9 cellular contexts compared by ENCODE assay signal in genomic region chr7:118195837-118196474, GRCh38. TPM values are rescaled to one million over a fixed set of nuclear protein-coding genes. Genes with fewer than 3 reads are reported as not detected.
DNase-seq lines count a peak whose midpoint lies in the region; ATAC-seq and TF ChIP-seq lines count a peak whose summit lies in the region.
"Had no signal": no experiment of that assay in that cellular context is flagged by ENCODE, and none has a peak within 500 bp of the region (broad histone marks: within the 10 kb centered on the region; RNA-seq: fewer than 3 reads in every experiment).

No MANE protein-coding gene starts in this region.

- H3K4me1 Mint-ChIP-seq in natural killer cell treated with Interleukin-12 subunit alpha and Interleukin-12 subunit beta and Interleukin-15 and Interleukin-18, amount 100 ng/mL, for 72 hours (ENCODE audit: low read depth in 2 of 2) = no peaks in the 10 kb centered on the region

- peak; percentile 73 for ATAC-seq in GM19025 (IDR thresholded peaks at IDR 0.05; ENCODE audit: low read depth, unreplicated experiment)
- peak; percentile 73 for ATAC-seq in HG03139 (IDR thresholded peaks at IDR 0.05; ENCODE audit: unreplicated experiment)
- peak; percentile 40 to 68 for ATAC-seq in natural killer cell treated with Interleukin-12 subunit alpha and Interleukin-12 subunit beta and Interleukin-15 and Interleukin-18, amount 100 ng/mL, for 72 hours

- no peaks in the 10 kb centered on the region for H3K27me3 Mint-ChIP-seq in natural killer cell treated with Interleukin-12 subunit alpha and Interleukin-12 subunit beta and Interleukin-15 and Interleukin-18, amount 100 ng/mL, for 72 hours
- H3K27me3 Mint-ChIP-seq: stimulated activated naive CD8-positive, alpha-beta T cell treated with anti-CD3 and anti-CD28 coated beads, Interleukin-15, Interleukin-2, amounts not matched to agents 100 ng/mL and 50 ng/mL, for 24 hours had no signal

- peak; percentile 58 to 76 (median 62) for TF ChIP-seq CTCF in esophagus muscularis mucosa (IDR thresholded peaks at IDR 0.05)

- TF ChIP-seq EP300 in esophagus muscularis mucosa (IDR thresholded peaks at IDR 0.05) = no peak

- DNase-seq in COLO829 (ENCODE audit: low spot score) (peak; percentile 63), NCI-H2196 treated with DMSO at 0.1 percent for 48 hours (lab: John Stamatoyannopoulos, UW; ENCODE audit: unreplicated experiment) (peak; percentile 17), esophagus muscularis mucosa (ENCODE audit: extremely low spot score) (no peak), ureter (ENCODE audit: low spot score) (peak; percentile 47)
- peak; percentile 68 for DNase-seq in activated CD4-positive, alpha-beta T cell treated with anti-CD3 and anti-CD28 coated beads for 48 hours
- DNase-seq in natural killer cell treated with Interleukin-12 subunit alpha and Interleukin-12 subunit beta and Interleukin-15 and Interleukin-18, amount 100 ng/mL, for 72 hours (ENCODE audit: low spot score) = no peak

- 54% methylated on average over 6 of the region's 6 CpGs for WGBS in esophagus muscularis mucosa

- H3K9me3 Mint-ChIP-seq in natural killer cell treated with Interleukin-12 subunit alpha and Interleukin-12 subunit beta and Interleukin-15 and Interleukin-18, amount 100 ng/mL, for 72 hours = no peaks in the 10 kb centered on the region
- H3K9me3 Mint-ChIP-seq: stimulated activated naive CD8-positive, alpha-beta T cell treated with anti-CD3 and anti-CD28 coated beads, Interleukin-15, Interleukin-2, amounts not matched to agents 100 ng/mL and 50 ng/mL, for 24 hours had no signal

- H3K27me3 ChIP-seq in esophagus muscularis mucosa = no peaks in the 10 kb centered on the region

- intact Hi-C loops in esophagus muscularis mucosa (cut with DNase I) = loop anchor here (5.0 kb wide), 1 partner anchor 444 kb away; no protein-coding TSS in a partner anchor

- H3K4me1 ChIP-seq in esophagus muscularis mucosa = no peaks in the 10 kb centered on the region

- H3K36me3 ChIP-seq in esophagus muscularis mucosa = peaks cover 0 to 23% (median 11%) of the 10 kb centered on the region in 4 donors

- H3K27ac Mint-ChIP-seq in natural killer cell treated with Interleukin-12 subunit alpha and Interleukin-12 subunit beta and Interleukin-15 and Interleukin-18, amount 100 ng/mL, for 72 hours = no peak overlapping the region
- H3K27ac Mint-ChIP-seq: stimulated activated naive CD8-positive, alpha-beta T cell treated with anti-CD3 and anti-CD28 coated beads, Interleukin-15, Interleukin-2, amounts not matched to agents 100 ng/mL and 50 ng/mL, for 24 hours had no signal

- H3K9me3 ChIP-seq in esophagus muscularis mucosa = no peaks in the 10 kb centered on the region

- peaks cover 5% of the 10 kb centered on the region for H3K36me3 Mint-ChIP-seq in natural killer cell treated with Interleukin-12 subunit alpha and Interleukin-12 subunit beta and Interleukin-15 and Interleukin-18, amount 100 ng/mL, for 72 hours

- TF ChIP-seq POLR2A in esophagus muscularis mucosa (IDR thresholded peaks at IDR 0.05; ENCODE audit: low read depth) = no peak

- no peak overlapping the region for H3K4me3 Mint-ChIP-seq in natural killer cell treated with Interleukin-12 subunit alpha and Interleukin-12 subunit beta and Interleukin-15 and Interleukin-18, amount 100 ng/mL, for 72 hours
- H3K4me3 Mint-ChIP-seq: stimulated activated naive CD8-positive, alpha-beta T cell treated with anti-CD3 and anti-CD28 coated beads, Interleukin-15, Interleukin-2, amounts not matched to agents 100 ng/mL and 50 ng/mL, for 24 hours had no signal

- H3K4me3 ChIP-seq in esophagus muscularis mucosa = no peak overlapping the region

- peak overlapping the region in 1 of 4 donors; percentile 15 for H3K27ac ChIP-seq in esophagus muscularis mucosa (replicated peaks in 1 of 4)

RNA-seq across cellular contexts. Expression of gene LSM8, which starts 12.0 kb away (rescaled TPM):
- total RNA-seq in esophagus muscularis mucosa (10 to 100 TPM; 22.1 to 28.1 (median 26.3) TPM), ureter (28.1 TPM)
- 10 to 100 TPM; 37.3 to 48.0 TPM for total RNA-seq in natural killer cell treated with Interleukin-12 subunit alpha and Interleukin-12 subunit beta and Interleukin-15 and Interleukin-18, amount 100 ng/mL, for 72 hours

RNA-seq across cellular contexts. Expression of gene ANKRD7, which starts 28.5 kb away (rescaled TPM):
- total RNA-seq in esophagus muscularis mucosa (1 to 10 TPM in 1 of 4 donors, under 1 TPM in 3; 0.57 to 1.2 (median 0.90) TPM), ureter (not detected)
- not detected for total RNA-seq in natural killer cell treated with Interleukin-12 subunit alpha and Interleukin-12 subunit beta and Interleukin-15 and Interleukin-18, amount 100 ng/mL, for 72 hours

Comparison
In these comparisons a context has a peak if more than half of its experiments do, and no peak if none do; other contexts are left out.
1. DNase-seq: peak in COLO829 (single experiment), NCI-H2196 treated with DMSO at 0.1 percent for 48 hours (single experiment), activated CD4-positive, alpha-beta T cell treated with anti-CD3 and anti-CD28 coated beads for 48 hours (single experiment) and ureter (single experiment); none in esophagus muscularis mucosa (single experiment) and natural killer cell treated with Interleukin-12 subunit alpha and Interleukin-12 subunit beta and Interleukin-15 and Interleukin-18, amount 100 ng/mL, for 72 hours (single experiment).
2. Peak in every context shown above with its lines, with median percentiles within 50 percentile points of each other: ATAC-seq.